ENCODE assay signal across 1 cellular context in the genomic region with DNA sequence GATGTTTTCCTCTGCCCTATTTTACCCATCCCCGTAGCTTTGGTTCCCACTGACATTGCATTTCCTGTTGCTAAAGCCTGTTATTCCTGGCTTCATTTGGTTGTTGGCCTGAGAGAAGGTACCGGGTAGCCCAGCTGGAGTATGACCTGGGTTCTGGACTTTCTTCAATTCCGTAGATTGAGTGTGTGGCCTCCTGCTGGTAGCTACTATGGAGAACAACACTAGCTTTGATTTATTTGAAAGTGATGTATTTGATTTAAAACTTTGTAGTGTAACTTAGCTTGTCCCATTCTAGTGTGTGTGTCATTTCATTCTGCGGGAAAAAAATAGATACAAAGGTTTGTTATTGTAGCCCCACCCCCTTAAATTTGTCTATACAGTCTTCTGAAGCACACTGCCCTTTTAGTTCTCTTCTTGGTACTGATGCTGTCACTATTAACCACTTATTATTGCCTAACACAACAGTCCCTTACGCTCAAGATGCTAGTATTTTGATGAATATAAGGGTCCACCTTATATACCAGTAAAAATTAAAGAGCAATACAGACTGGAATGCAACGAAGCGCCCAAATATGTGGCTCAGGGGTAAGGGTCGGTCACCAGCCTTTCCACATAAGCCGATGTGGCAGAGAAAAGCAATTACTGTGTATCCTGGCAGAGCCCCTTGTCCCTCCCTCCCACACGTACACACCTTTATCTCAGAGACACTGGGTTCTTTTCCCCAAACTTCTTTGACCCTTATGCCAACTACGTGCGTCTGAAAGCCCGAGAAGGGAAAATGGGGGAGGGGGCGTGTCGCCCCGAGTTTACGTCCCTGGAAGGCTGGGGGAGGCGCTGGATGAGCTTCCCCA.
A peak's percentile ranks its signal among the peaks of the same experiment; 100 is the strongest.
TF ChIP-seq lines count a peak whose summit lies in the region.

No MANE protein-coding gene starts in this region.

TF ChIP-seq in K562, 482 proteins besides CTCF, POLR2A, EP300 and RAD21 (continues in another document):
- TF ChIP-seq CHD2 (IDR thresholded peaks at IDR 0.05; ENCODE audit: low read depth, low read length) (no peak), ZNF431 (CRISPR knock-in tag; IDR thresholded peaks at IDR 0.05) (no peak), TAF9B (IDR thresholded peaks at IDR 0.05; ENCODE audit: partially characterized antibody) (peak; percentile 15), ZNF263 (CRISPR knock-in tag; IDR thresholded peaks at IDR 0.05; ENCODE audit: borderline replicate concordance) (0 out of 2 replicates have a peak, but pooled peaks have one; percentile 52), ATF1 (CRISPR knock-in tag; IDR thresholded peaks at IDR 0.05) (no peak), ATF1 (tag; IDR thresholded peaks at IDR 0.05) (peak; percentile 39; the same call in 1 of the 2 replicates), DNMT1 (IDR thresholded peaks at IDR 0.05) (peak; percentile 40; the same call in 1 of the 2 replicates), CEBPG (CRISPR knock-in tag; IDR thresholded peaks at IDR 0.05) (no peak), CEBPG (tag; conservative IDR thresholded peaks at IDR 0.05 in 1 of 2, IDR thresholded peaks at IDR 0.05 in 1 of 2) (peak in 1 of 2 experiments; percentile 56; a peak in 1 of 4 replicates), JUN (IDR thresholded peaks at IDR 0.05; ENCODE audit: borderline replicate concordance, low read depth, low read length) (0 out of 2 replicates have a peak, but pooled peaks have one; percentile 5), JUN (CRISPR knock-in tag; IDR thresholded peaks at IDR 0.05; ENCODE audit: borderline replicate concordance) (no peak), HDAC1 (IDR thresholded peaks at IDR 0.05) (peak in 1 of 2 experiments; percentile 78; a peak in 2 of 4 replicates), RFX7 (CRISPR knock-in tag; IDR thresholded peaks at IDR 0.05) (no peak), C11orf30 (IDR thresholded peaks at IDR 0.05; ENCODE audit: low read depth) (no peak), CXXC5 (CRISPR knock-in tag; IDR thresholded peaks at IDR 0.05) (0 out of 2 replicates have a peak, but pooled peaks have one; percentile 31), CCNT2 (IDR thresholded peaks at IDR 0.05; ENCODE audit: borderline replicate concordance, extremely low read depth, insufficient read length, low read depth, low read length) (peak; percentile 28), U2AF2 (optimal IDR thresholded peaks at IDR 0.05; ENCODE audit: low read depth, low read length) (no peak), TEAD2 (tag; IDR thresholded peaks at IDR 0.05) (0 out of 2 replicates have a peak, but pooled peaks have one; percentile 39), FOXA3 (CRISPR knock-in tag; conservative IDR thresholded peaks at IDR 0.05 in 1 of 2, IDR thresholded peaks at IDR 0.05 in 1 of 2) (no peak), THRB (CRISPR knock-in tag; conservative IDR thresholded peaks at IDR 0.05) (peak; percentile 52; the same call in 1 of the 2 replicates), POLR2AphosphoS5 (IDR thresholded peaks at IDR 0.05; ENCODE audit: control insufficient read depth, insufficient read depth, low read depth, low read length) (peak; percentile 40), BCL6 (CRISPR knock-in tag; IDR thresholded peaks at IDR 0.05) (peak; percentile 28; the same call in 1 of the 2 replicates), RNF2 (IDR thresholded peaks at IDR 0.05) (0 out of 2 replicates have a peak, but pooled peaks have one; percentile 37), HDAC2 (IDR thresholded peaks at IDR 0.05) (peak; percentile 88), KDM1A (IDR thresholded peaks at IDR 0.05) (peak; percentile 98), CREB1 (IDR thresholded peaks at IDR 0.05) (peak; percentile 40; the same call in 1 of the 2 replicates), CREB1 (CRISPR knock-in tag; IDR thresholded peaks at IDR 0.05) (no peak)
- TF ChIP-seq, protein P1, sequence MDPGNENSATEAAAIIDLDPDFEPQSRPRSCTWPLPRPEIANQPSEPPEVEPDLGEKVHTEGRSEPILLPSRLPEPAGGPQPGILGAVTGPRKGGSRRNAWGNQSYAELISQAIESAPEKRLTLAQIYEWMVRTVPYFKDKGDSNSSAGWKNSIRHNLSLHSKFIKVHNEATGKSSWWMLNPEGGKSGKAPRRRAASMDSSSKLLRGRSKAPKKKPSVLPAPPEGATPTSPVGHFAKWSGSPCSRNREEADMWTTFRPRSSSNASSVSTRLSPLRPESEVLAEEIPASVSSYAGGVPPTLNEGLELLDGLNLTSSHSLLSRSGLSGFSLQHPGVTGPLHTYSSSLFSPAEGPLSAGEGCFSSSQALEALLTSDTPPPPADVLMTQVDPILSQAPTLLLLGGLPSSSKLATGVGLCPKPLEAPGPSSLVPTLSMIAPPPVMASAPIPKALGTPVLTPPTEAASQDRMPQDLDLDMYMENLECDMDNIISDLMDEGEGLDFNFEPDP (CRISPR knock-in tag; IDR thresholded peaks at IDR 0.05) = 0 out of 2 replicates have a peak, but pooled peaks have one; percentile 47
- TF ChIP-seq, protein P2, sequence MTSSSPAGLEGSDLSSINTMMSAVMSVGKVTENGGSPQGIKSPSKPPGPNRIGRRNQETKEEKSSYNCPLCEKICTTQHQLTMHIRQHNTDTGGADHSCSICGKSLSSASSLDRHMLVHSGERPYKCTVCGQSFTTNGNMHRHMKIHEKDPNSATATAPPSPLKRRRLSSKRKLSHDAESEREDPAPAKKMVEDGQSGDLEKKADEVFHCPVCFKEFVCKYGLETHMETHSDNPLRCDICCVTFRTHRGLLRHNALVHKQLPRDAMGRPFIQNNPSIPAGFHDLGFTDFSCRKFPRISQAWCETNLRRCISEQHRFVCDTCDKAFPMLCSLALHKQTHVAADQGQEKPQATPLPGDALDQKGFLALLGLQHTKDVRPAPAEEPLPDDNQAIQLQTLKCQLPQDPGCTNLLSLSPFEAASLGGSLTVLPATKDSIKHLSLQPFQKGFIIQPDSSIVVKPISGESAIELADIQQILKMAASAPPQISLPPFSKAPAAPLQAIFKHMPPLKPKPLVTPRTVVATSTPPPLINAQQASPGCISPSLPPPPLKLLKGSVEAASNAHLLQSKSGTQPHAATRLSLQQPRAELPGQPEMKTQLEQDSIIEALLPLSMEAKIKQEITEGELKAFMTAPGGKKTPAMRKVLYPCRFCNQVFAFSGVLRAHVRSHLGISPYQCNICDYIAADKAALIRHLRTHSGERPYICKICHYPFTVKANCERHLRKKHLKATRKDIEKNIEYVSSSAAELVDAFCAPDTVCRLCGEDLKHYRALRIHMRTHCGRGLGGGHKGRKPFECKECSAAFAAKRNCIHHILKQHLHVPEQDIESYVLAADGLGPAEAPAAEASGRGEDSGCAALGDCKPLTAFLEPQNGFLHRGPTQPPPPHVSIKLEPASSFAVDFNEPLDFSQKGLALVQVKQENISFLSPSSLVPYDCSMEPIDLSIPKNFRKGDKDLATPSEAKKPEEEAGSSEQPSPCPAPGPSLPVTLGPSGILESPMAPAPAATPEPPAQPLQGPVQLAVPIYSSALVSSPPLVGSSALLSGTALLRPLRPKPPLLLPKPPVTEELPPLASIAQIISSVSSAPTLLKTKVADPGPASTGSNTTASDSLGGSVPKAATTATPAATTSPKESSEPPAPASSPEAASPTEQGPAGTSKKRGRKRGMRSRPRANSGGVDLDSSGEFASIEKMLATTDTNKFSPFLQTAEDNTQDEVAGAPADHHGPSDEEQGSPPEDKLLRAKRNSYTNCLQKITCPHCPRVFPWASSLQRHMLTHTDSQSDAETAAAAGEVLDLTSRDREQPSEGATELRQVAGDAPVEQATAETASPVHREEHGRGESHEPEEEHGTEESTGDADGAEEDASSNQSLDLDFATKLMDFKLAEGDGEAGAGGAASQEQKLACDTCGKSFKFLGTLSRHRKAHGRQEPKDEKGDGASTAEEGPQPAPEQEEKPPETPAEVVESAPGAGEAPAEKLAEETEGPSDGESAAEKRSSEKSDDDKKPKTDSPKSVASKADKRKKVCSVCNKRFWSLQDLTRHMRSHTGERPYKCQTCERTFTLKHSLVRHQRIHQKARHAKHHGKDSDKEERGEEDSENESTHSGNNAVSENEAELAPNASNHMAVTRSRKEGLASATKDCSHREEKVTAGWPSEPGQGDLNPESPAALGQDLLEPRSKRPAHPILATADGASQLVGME (CRISPR knock-in tag; IDR thresholded peaks at IDR 0.05) = 0 out of 2 replicates have a peak, but pooled peaks have one; percentile 12
- TF ChIP-seq, protein P3, sequence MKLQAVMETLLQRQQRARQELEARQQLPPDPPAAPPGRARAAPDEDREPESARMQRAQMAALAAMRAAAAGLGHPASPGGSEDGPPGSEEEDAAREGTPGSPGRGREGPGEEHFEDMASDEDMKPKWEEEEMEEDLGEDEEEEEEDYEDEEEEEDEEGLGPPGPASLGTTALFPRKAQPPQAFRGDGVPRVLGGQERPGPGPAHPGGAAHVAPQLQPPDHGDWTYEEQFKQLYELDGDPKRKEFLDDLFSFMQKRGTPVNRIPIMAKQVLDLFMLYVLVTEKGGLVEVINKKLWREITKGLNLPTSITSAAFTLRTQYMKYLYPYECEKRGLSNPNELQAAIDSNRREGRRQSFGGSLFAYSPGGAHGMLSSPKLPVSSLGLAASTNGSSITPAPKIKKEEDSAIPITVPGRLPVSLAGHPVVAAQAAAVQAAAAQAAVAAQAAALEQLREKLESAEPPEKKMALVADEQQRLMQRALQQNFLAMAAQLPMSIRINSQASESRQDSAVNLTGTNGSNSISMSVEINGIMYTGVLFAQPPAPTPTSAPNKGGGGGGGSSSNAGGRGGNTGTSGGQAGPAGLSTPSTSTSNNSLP (IDR thresholded peaks at IDR 0.05; ENCODE audit: borderline replicate concordance, low read depth, low read length) = 0 out of 2 replicates have a peak, but pooled peaks have one; percentile 56
- TF ChIP-seq, protein P4, sequence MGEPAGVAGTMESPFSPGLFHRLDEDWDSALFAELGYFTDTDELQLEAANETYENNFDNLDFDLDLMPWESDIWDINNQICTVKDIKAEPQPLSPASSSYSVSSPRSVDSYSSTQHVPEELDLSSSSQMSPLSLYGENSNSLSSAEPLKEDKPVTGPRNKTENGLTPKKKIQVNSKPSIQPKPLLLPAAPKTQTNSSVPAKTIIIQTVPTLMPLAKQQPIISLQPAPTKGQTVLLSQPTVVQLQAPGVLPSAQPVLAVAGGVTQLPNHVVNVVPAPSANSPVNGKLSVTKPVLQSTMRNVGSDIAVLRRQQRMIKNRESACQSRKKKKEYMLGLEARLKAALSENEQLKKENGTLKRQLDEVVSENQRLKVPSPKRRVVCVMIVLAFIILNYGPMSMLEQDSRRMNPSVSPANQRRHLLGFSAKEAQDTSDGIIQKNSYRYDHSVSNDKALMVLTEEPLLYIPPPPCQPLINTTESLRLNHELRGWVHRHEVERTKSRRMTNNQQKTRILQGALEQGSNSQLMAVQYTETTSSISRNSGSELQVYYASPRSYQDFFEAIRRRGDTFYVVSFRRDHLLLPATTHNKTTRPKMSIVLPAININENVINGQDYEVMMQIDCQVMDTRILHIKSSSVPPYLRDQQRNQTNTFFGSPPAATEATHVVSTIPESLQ (CRISPR knock-in tag; IDR thresholded peaks at IDR 0.05) = peak; percentile 77; the same call in 1 of the 2 replicates
- TF ChIP-seq, protein P5, sequence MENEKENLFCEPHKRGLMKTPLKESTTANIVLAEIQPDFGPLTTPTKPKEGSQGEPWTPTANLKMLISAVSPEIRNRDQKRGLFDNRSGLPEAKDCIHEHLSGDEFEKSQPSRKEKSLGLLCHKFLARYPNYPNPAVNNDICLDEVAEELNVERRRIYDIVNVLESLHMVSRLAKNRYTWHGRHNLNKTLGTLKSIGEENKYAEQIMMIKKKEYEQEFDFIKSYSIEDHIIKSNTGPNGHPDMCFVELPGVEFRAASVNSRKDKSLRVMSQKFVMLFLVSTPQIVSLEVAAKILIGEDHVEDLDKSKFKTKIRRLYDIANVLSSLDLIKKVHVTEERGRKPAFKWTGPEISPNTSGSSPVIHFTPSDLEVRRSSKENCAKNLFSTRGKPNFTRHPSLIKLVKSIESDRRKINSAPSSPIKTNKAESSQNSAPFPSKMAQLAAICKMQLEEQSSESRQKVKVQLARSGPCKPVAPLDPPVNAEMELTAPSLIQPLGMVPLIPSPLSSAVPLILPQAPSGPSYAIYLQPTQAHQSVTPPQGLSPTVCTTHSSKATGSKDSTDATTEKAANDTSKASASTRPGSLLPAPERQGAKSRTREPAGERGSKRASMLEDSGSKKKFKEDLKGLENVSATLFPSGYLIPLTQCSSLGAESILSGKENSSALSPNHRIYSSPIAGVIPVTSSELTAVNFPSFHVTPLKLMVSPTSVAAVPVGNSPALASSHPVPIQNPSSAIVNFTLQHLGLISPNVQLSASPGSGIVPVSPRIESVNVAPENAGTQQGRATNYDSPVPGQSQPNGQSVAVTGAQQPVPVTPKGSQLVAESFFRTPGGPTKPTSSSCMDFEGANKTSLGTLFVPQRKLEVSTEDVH (IDR thresholded peaks at IDR 0.05; ENCODE audit: low read depth, partially characterized antibody) = no peak
- TF ChIP-seq, protein P6, sequence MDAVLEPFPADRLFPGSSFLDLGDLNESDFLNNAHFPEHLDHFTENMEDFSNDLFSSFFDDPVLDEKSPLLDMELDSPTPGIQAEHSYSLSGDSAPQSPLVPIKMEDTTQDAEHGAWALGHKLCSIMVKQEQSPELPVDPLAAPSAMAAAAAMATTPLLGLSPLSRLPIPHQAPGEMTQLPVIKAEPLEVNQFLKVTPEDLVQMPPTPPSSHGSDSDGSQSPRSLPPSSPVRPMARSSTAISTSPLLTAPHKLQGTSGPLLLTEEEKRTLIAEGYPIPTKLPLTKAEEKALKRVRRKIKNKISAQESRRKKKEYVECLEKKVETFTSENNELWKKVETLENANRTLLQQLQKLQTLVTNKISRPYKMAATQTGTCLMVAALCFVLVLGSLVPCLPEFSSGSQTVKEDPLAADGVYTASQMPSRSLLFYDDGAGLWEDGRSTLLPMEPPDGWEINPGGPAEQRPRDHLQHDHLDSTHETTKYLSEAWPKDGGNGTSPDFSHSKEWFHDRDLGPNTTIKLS (IDR thresholded peaks at IDR 0.05; ENCODE audit: borderline replicate concordance, low read depth) = 0 out of 2 replicates have a peak, but pooled peaks have one; percentile 21
